32 cellular contexts compared by ENCODE assay signal in the genomic region with DNA sequence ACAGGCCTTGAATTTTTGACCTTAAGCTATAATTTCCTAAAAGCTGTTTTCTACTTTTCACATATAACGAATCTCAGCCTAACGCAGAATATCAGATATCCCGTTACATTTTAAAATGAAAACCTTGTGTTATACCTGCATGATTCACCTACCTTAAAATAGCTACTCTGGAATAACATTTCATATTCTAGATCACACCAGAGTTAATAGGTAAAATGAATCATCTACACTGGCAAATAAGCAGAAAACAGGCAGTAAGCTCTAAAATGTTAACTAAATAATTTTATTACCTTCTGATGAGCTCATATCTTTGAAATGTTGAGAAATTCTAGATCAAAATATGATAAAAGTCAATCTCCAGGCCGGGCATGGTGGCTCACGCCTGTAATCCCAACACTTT.
"Had no signal": no experiment of that assay in that cellular context is flagged by ENCODE, and none has a peak within 500 bp of the region (broad histone marks: within the 10 kb centered on the region; RNA-seq: fewer than 3 reads in every experiment).

No MANE protein-coding gene starts in this region.

- H3K27me3 Mint-ChIP-seq: activated CD4-positive, alpha-beta memory T cell treated with anti-CD3 and anti-CD28 coated beads, Interleukin-2, amount 10 ng/mL, durations not matched to agents 7 days and 5 days; activated CD8-positive, alpha-beta memory T cell treated with anti-CD3 and anti-CD28 coated beads, Interleukin-2, amount 10 ng/mL, durations not matched to agents 7 days and 5 days; activated naive CD8-positive, alpha-beta T cell treated with anti-CD3 and anti-CD28 coated beads, Interleukin-2, amount 10 ng/mL, durations not matched to agents 7 days and 5 days had no signal

- H3K4me2 ChIP-seq: PC-9 had no signal

- H3K4me1 Mint-ChIP-seq: activated CD4-positive, alpha-beta memory T cell treated with anti-CD3 and anti-CD28 coated beads, Interleukin-2, amount 10 ng/mL, durations not matched to agents 7 days and 5 days; activated CD8-positive, alpha-beta memory T cell treated with anti-CD3 and anti-CD28 coated beads, Interleukin-2, amount 10 ng/mL, durations not matched to agents 7 days and 5 days; activated naive CD8-positive, alpha-beta T cell treated with anti-CD3 and anti-CD28 coated beads, Interleukin-2, amount 10 ng/mL, durations not matched to agents 7 days and 5 days had no signal

- H3K27me3 ChIP-seq: body of pancreas, SJSA1 had no signal

- ATAC-seq: activated CD8-positive, alpha-beta memory T cell treated with anti-CD3 and anti-CD28 coated beads, Interleukin-2, amount 10 ng/mL, durations not matched to agents 7 days and 5 days; body of pancreas had no signal

- H3K9me3 Mint-ChIP-seq: activated CD4-positive, alpha-beta memory T cell treated with anti-CD3 and anti-CD28 coated beads, Interleukin-2, amount 10 ng/mL, durations not matched to agents 7 days and 5 days; activated naive CD8-positive, alpha-beta T cell treated with anti-CD3 and anti-CD28 coated beads, Interleukin-2, amount 10 ng/mL, durations not matched to agents 7 days and 5 days had no signal

- DNase-seq: activated CD4-positive, alpha-beta memory T cell treated with anti-CD3 and anti-CD28 coated beads, Interleukin-2, amount 10 ng/mL, durations not matched to agents 7 days and 5 days; activated CD4-positive, alpha-beta T cell treated with anti-CD3 and anti-CD28 coated beads for 1 hour; activated CD4-positive, alpha-beta T cell treated with anti-CD3 and anti-CD28 coated beads for 48 hours; activated CD4-positive, CD25-positive, alpha-beta regulatory T cell; activated CD8-positive, alpha-beta memory T cell treated with anti-CD3 and anti-CD28 coated beads for 24 hours; activated CD8-positive, alpha-beta memory T cell treated with anti-CD3 and anti-CD28 coated beads, Interleukin-2, amount 10 ng/mL, durations not matched to agents 7 days and 5 days; activated CD8-positive, alpha-beta memory T cell treated with anti-CD3 and anti-CD28 coated beads, Interleukin-2, amount 50 U/mL, for 48 hours; activated effector memory CD4-positive, alpha-beta T cell treated with Interleukin-2 at 50 U/mL for 16 hours; activated naive CD4-positive, alpha-beta T cell treated with anti-CD3 and anti-CD28 coated beads, Interleukin-2, amount 50 U/mL, for 16 hours; activated naive CD8-positive, alpha-beta T cell treated with anti-CD3 and anti-CD28 coated beads, Interleukin-2, amount 10 ng/mL, durations not matched to agents 7 days and 5 days; activated T-cell treated with anti-CD3 and anti-CD28 coated beads, Interleukin-2, amount 50 U/mL, for 48 hours; body of pancreas; central memory CD4-positive, alpha-beta T cell; Kasumi-1; KG1; MM.1S; MV-4-11; NCI-H1092; NCI-H1436 treated with DMSO at 0.1 percent for 48 hours; NCI-H1694 treated with DMSO at 0.1 percent for 48 hours; NCI-H2029; NCI-H345; NCI-H524 treated with DMSO at 0.1 percent for 48 hours; NK-92 treated with Interleukin-12 subunit alpha and Interleukin-12 subunit beta, amount 100 ng/mL, for 24 hours; PC-9; SHP77 treated with DMSO at 0.1 percent for 48 hours; SW 1271; T-helper 1 cell; T-helper 2 cell; T-helper 9 cell; WERI-Rb-1 had no signal

- H3K4me1 ChIP-seq: body of pancreas had no signal

- H3K4me3 Mint-ChIP-seq: activated CD4-positive, alpha-beta memory T cell treated with anti-CD3 and anti-CD28 coated beads, Interleukin-2, amount 10 ng/mL, durations not matched to agents 7 days and 5 days; activated CD8-positive, alpha-beta memory T cell treated with anti-CD3 and anti-CD28 coated beads, Interleukin-2, amount 10 ng/mL, durations not matched to agents 7 days and 5 days; activated naive CD8-positive, alpha-beta T cell treated with anti-CD3 and anti-CD28 coated beads, Interleukin-2, amount 10 ng/mL, durations not matched to agents 7 days and 5 days had no signal

- H3K27ac ChIP-seq: body of pancreas, PC-9, SJSA1, WERI-Rb-1 had no signal

- H2AFZ ChIP-seq: PC-9 had no signal

- H3K4me3 ChIP-seq: body of pancreas, PC-9, SJSA1 had no signal

- H3K27ac Mint-ChIP-seq: activated CD4-positive, alpha-beta memory T cell treated with anti-CD3 and anti-CD28 coated beads, Interleukin-2, amount 10 ng/mL, durations not matched to agents 7 days and 5 days; activated CD8-positive, alpha-beta memory T cell treated with anti-CD3 and anti-CD28 coated beads, Interleukin-2, amount 10 ng/mL, durations not matched to agents 7 days and 5 days; activated naive CD8-positive, alpha-beta T cell treated with anti-CD3 and anti-CD28 coated beads, Interleukin-2, amount 10 ng/mL, durations not matched to agents 7 days and 5 days had no signal

- H3K9me3 ChIP-seq: body of pancreas, SJSA1 had no signal

- H3K36me3 ChIP-seq: SJSA1, WERI-Rb-1 had no signal
